In the genomic region with DNA sequence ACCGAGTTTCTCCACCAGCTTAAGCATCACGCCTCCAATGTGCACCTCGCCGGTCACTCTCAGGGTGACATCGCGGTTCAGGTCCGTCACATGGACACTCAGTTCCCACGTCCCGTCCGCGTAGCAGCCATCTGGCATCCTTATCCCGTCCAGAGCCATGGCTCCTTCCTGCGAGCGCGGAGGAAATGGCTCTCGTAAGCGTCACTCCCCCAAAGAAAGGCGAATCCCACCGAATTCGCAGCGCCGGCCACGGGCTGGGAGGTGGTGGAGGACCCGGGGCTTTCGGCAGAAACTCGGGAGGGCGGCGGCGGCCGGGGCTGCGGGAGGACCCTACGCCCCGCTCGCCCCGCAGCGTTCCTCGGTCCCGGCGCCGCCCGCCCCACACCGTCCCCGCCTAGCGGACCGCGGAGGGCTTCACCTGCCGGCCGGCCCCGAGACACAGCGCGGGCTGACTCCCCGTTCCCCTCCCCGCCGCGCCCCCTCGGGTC, we compare ENCODE assay signal across 8 cellular contexts. TPM values are rescaled to one million over a fixed set of nuclear protein-coding genes. Genes with fewer than 3 reads are reported as not detected.
DNase-seq lines count a peak whose midpoint lies in the region; ATAC-seq and TF ChIP-seq lines count a peak whose summit lies in the region.

No MANE protein-coding gene starts in this region.

- TF ChIP-seq POLR2A in HCT116 (IDR thresholded peaks at IDR 0.05; ENCODE audit: borderline replicate concordance, extremely low read depth, insufficient read depth, insufficient read length) (no peak), adrenal gland (IDR thresholded peaks at IDR 0.05) (no peak)

- H3K79me2 ChIP-seq in DOHH2 (ENCODE audit: control insufficient read depth, low read length), result no peaks in the 10 kb centered on the region
- peaks cover 36% of the 10 kb centered on the region for H3K79me2 ChIP-seq in HCT116 (ENCODE audit: insufficient read depth, low read length)

- CTCF ChIA-PET in HCT116 (lab: Charles Lee), result interaction anchor here (2.5 kb wide), 1 partner anchor 11 kb away, joined by 18 read pairs; no protein-coding TSS in a partner anchor

- TF ChIP-seq CTCF in DOHH2 (IDR thresholded peaks at IDR 0.05; ENCODE audit: low read depth, low read length, poor library complexity, severe bottlenecking) (no peak), HCT116 (IDR thresholded peaks at IDR 0.05 in 2 of 3, conservative IDR thresholded peaks at IDR 0.05 in 1 of 3; ENCODE audit: borderline replicate concordance in 1 of 3, insufficient read depth in 1 of 3, low read depth in 2 of 3, low read length in 2 of 3) (no peak), adrenal gland (IDR thresholded peaks at IDR 0.05) (peak in 1 of 6 experiments; percentile 38), left ventricle myocardium inferior (IDR thresholded peaks at IDR 0.05; ENCODE audit: borderline replicate concordance) (peak; percentile 34)

- no TSS peak for BruUV-seq in HCT116 (replicated peaks; lab: Mats Ljungman, UMichigan)

- no peak for TF ChIP-seq RAD21 in HCT116 (IDR thresholded peaks at IDR 0.05; ENCODE audit: low read depth)

- H3K9me3 ChIP-seq in DOHH2 (ENCODE audit: control insufficient read depth, insufficient read depth, low read length) (no peaks in the 10 kb centered on the region), HCT116 (ENCODE audit: control insufficient read depth in 1 of 2, insufficient read depth in 1 of 2, low read depth in 1 of 2, low read length in 2 of 2) (no peaks in the 10 kb centered on the region), NT2/D1 (ENCODE audit: insufficient read depth, low read length) (no peaks in the 10 kb centered on the region), adrenal gland (replicated peaks in 1 of 3) (no peaks in the 10 kb centered on the region), left ventricle myocardium inferior (replicated peaks) (no peaks in the 10 kb centered on the region)

- H3K27me3 ChIP-seq in DOHH2 (ENCODE audit: control insufficient read depth, low read length) (peaks cover 68% of the 10 kb centered on the region), HCT116 (ENCODE audit: insufficient read depth, low read length) (no peaks in the 10 kb centered on the region), NT2/D1 (ENCODE audit: insufficient read depth, insufficient read length) (no peaks in the 10 kb centered on the region), adrenal gland (no peaks in the 10 kb centered on the region), left ventricle myocardium inferior (ENCODE audit: low read depth) (no peaks in the 10 kb centered on the region)

- H4K20me1 ChIP-seq in DOHH2 (ENCODE audit: control insufficient read depth, insufficient read depth, low read depth, low read length) (no peaks in the 10 kb centered on the region), HCT116 (ENCODE audit: insufficient read depth) (peaks cover 3% of the 10 kb centered on the region; the same call in 1 of the 2 replicates)

- no peak overlapping the region for H2AFZ ChIP-seq in HCT116 (ENCODE audit: low read depth, low read length, poor library complexity, severe bottlenecking)

- H3K4me3 ChIP-seq in DOHH2 (ENCODE audit: low read length) (peak overlapping the region; percentile 53), HCT116 (replicated peaks in 1 of 2; ENCODE audit: low read depth in 1 of 2, low read length in 2 of 2) (peak overlapping the region; percentile 80 to 92), NT2/D1 (ENCODE audit: insufficient read length, low read depth) (peak overlapping the region; percentile 97), adrenal gland (peak overlapping the region; percentile 52 to 85 (median 80)), left ventricle myocardium inferior (peak overlapping the region; percentile 95)

- H3F3A ChIP-seq in DOHH2 (ENCODE audit: control insufficient read depth, insufficient read depth), result no peaks in the 10 kb centered on the region

- peaks cover 10% of the 10 kb centered on the region for H3K4me1 ChIP-seq in DOHH2 (ENCODE audit: control insufficient read depth, low read length)
- H3K4me1 ChIP-seq in HCT116 (ENCODE audit: control insufficient read depth in 1 of 2, insufficient read depth in 2 of 2, low read length in 2 of 2), result peaks cover 11 to 22% of the 10 kb centered on the region in 2 experiments; a peak in 3 of 4 replicates
- no peaks in the 10 kb centered on the region for H3K4me1 ChIP-seq in NT2/D1 (ENCODE audit: insufficient read depth, insufficient read length)
- peaks cover 3 to 25% of the 10 kb centered on the region in 2 donors for H3K4me1 ChIP-seq in adrenal gland (replicated peaks in 1 of 2)
- H3K4me1 ChIP-seq in left ventricle myocardium inferior, result peaks cover 65% of the 10 kb centered on the region

- DNase-seq in HCT116 (ENCODE audit: low read depth, low spot score) (no peak), NT2/D1 (ENCODE audit: low read depth, low spot score) (no peak), adrenal gland (peak in 6 of 7 donors; percentile 55 to 85 (median 64)), left ventricle myocardium inferior (peak; percentile 58), pons (ENCODE audit: low spot score) (peak; percentile 70), HPDE6-E6E7 (ENCODE audit: extremely low spot score) (no peak)

- RAD21 ChIA-PET in HCT116 (lab: Charles Lee; ENCODE audit: low non-redundant PET in 1 of 2, low total read pairs in 2 of 2, uncharacterized antibody in 2 of 2, unreplicated experiment in 2 of 2), result no interaction called here

- H3K9me2 ChIP-seq in DOHH2 (replicated peaks; ENCODE audit: control insufficient read depth, low read length) (no peaks in the 10 kb centered on the region), HCT116 (ENCODE audit: insufficient read depth) (no peaks in the 10 kb centered on the region)

- POLR2A ChIA-PET in HCT116 (lab: Charles Lee), result interaction anchor here (0.8 to 1.7 kb wide), 2 partner anchors 11 to 53 kb away, joined by 3 to 5 read pairs; no protein-coding TSS in a partner anchor

- ATAC-seq in HCT116 (peak; percentile 63), GM18873 (IDR thresholded peaks at IDR 0.05; ENCODE audit: low FRiP score, unreplicated experiment) (no peak)

- no peak overlapping the region for H3K27ac ChIP-seq in DOHH2 (ENCODE audit: low read depth, low read length)
- peak overlapping the region; percentile 85 for H3K27ac ChIP-seq in HCT116 (ENCODE audit: low read depth, low read length)
- H3K27ac ChIP-seq in adrenal gland, result peak overlapping the region; percentile 61 to 96 (median 91)
- peak overlapping the region; percentile 100 for H3K27ac ChIP-seq in left ventricle myocardium inferior (replicated peaks)

- intact Hi-C loops in HCT116 (cut with micrococcal nuclease), result loop anchor here (5.0 kb wide), 1 partner anchor 108 kb away; no protein-coding TSS in a partner anchor
- intact Hi-C loops in adrenal gland (cut with DNase I), result loop anchor here in 1 of 2 donors (5.0 kb wide), 1 partner anchor 123 kb away; no protein-coding TSS in a partner anchor
- intact Hi-C loops in left ventricle myocardium inferior (cut with micrococcal nuclease), result loop anchor here (10.0 kb wide), 1 partner anchor 94 kb away; no protein-coding TSS in a partner anchor

- no peaks in the 10 kb centered on the region for H3K36me3 ChIP-seq in DOHH2 (ENCODE audit: control insufficient read depth, low read length)
- H3K36me3 ChIP-seq in HCT116 (ENCODE audit: control insufficient read depth in 1 of 2, insufficient read depth in 2 of 2, low read length in 2 of 2), result peaks cover 0 to 2% of the 10 kb centered on the region in 2 experiments; a peak in 2 of 4 replicates
- peaks cover 21% of the 10 kb centered on the region for H3K36me3 ChIP-seq in NT2/D1 (ENCODE audit: insufficient read depth, insufficient read length, low read length)
- no peaks in the 10 kb centered on the region for H3K36me3 ChIP-seq in adrenal gland (replicated peaks in 1 of 2)
- H3K36me3 ChIP-seq in left ventricle myocardium inferior, result peaks cover 11% of the 10 kb centered on the region

- H3K4me2 ChIP-seq in DOHH2 (ENCODE audit: low read length) (peak overlapping the region; percentile 56), HCT116 (ENCODE audit: low read length) (peak overlapping the region; percentile 86)

- H3K9ac ChIP-seq in HCT116 (ENCODE audit: low read length) (peak overlapping the region; percentile 75), NT2/D1 (ENCODE audit: insufficient read length, low read depth) (peak overlapping the region; percentile 94)

- WGBS in adrenal gland, 4 donors, result 0 to 4% (median 0%) methylated on average over 10 to 56 of the region's 56 CpGs

TF ChIP-seq in HCT116, 20 proteins besides CTCF, POLR2A, EP300 and RAD21:
- no peak for TF ChIP-seq EZH2 (IDR thresholded peaks at IDR 0.05)
- 0 out of 2 replicates have a peak, but pooled peaks have one; percentile 36 for TF ChIP-seq ZFX (IDR thresholded peaks at IDR 0.05)
- TF ChIP-seq SIN3A (IDR thresholded peaks at IDR 0.05; ENCODE audit: low read depth), result 0 out of 2 replicates have a peak, but pooled peaks have one; percentile 11
- TF ChIP-seq ZNF274 (IDR thresholded peaks at IDR 0.05; ENCODE audit: low read depth, low read length), result no peak
- TF ChIP-seq, protein P1, sequence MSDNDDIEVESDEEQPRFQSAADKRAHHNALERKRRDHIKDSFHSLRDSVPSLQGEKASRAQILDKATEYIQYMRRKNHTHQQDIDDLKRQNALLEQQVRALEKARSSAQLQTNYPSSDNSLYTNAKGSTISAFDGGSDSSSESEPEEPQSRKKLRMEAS (IDR thresholded peaks at IDR 0.05), result peak; percentile 75
- TF ChIP-seq JUND (IDR thresholded peaks at IDR 0.05), result no peak
- no peak for TF ChIP-seq CEBPB (IDR thresholded peaks at IDR 0.05; ENCODE audit: low read depth)
- TF ChIP-seq, protein P2, sequence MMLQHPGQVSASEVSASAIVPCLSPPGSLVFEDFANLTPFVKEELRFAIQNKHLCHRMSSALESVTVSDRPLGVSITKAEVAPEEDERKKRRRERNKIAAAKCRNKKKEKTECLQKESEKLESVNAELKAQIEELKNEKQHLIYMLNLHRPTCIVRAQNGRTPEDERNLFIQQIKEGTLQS (IDR thresholded peaks at IDR 0.05), result no peak

RNA-seq across cellular contexts. Expression of a gene that starts 0.4 kb away (rescaled TPM):
- total RNA-seq in HCT116 (2021; ENCODE audit: unreplicated experiment) (24.8 TPM), adrenal gland (10 to 100 TPM; 31.1 to 53.8 (median 40.1) TPM), left ventricle myocardium inferior (91.9 TPM)
- polyA plus RNA-seq in HCT116 (2012), result 10.4 and 13.7 TPM in 2 replicates
- 10 to 100 TPM; 22.8 to 50.2 (median 29.5) TPM for polyA plus RNA-seq in adrenal gland

Comparison
In these comparisons a context has a peak if more than half of its experiments do, and no peak if none do; other contexts are left out.
1. DNase-seq: peak in adrenal gland (6 of 7), left ventricle myocardium inferior (single experiment) and pons (single experiment); none in HCT116 (single experiment), NT2/D1 (single experiment) and HPDE6-E6E7 (single experiment).
2. Peak in every context shown above with its lines, with median percentiles within 50 percentile points of each other: H3K4me3 ChIP-seq.